10 cellular contexts compared by ENCODE assay signal in genomic region chr2:54613361-54613760, GRCh38.
A peak's percentile ranks its signal among the peaks of the same experiment; 100 is the strongest.
DNase-seq lines count a peak whose midpoint lies in the region; ATAC-seq and TF ChIP-seq lines count a peak whose summit lies in the region.
"Had no signal": no experiment of that assay in that cellular context is flagged by ENCODE, and none has a peak within 500 bp of the region (broad histone marks: within the 10 kb centered on the region; RNA-seq: fewer than 3 reads in every experiment).

No MANE protein-coding gene starts in this region.

- intact Hi-C loops in Calu3 (cut with micrococcal nuclease; ENCODE audit: unreplicated experiment) = loop anchor here (5.0 kb wide), 2 partner anchors 36 to 91 kb away; no protein-coding TSS in a partner anchor
- intact Hi-C loops in prostate gland (cut with DNase I) = no loop called here
- intact Hi-C loops in sigmoid colon (cut with DNase I) = no loop called here

- H3K4me1 ChIP-seq in prostate gland (replicated peaks) (peaks cover 14% of the 10 kb centered on the region), sigmoid colon (peaks cover 2 to 39% (median 34%) of the 10 kb centered on the region in 4 donors)

- H3K36me3 Mint-ChIP-seq in Calu3 (ENCODE audit: insufficient read depth, unreplicated experiment) = peaks cover 90% of the 10 kb centered on the region
- peaks cover 51% of the 10 kb centered on the region for H3K36me3 Mint-ChIP-seq in T-cell

- ATAC-seq in T-cell (replicated peaks in 1 of 4) (no peak), HG03521 (IDR thresholded peaks at IDR 0.05; ENCODE audit: unreplicated experiment) (no peak)

- H3K27me3 Mint-ChIP-seq in Calu3 (ENCODE audit: unreplicated experiment) (no peaks in the 10 kb centered on the region), T-cell (no peaks in the 10 kb centered on the region)

- H3K4me1 Mint-ChIP-seq in Calu3 (ENCODE audit: low read depth, unreplicated experiment) = peaks cover 88% of the 10 kb centered on the region
- peaks cover 53 to 70% (median 58%) of the 10 kb centered on the region in 3 donors for H3K4me1 Mint-ChIP-seq in T-cell

- H3K4me3 ChIP-seq in prostate gland = no peak overlapping the region
- H3K4me3 ChIP-seq in sigmoid colon = no peak overlapping the region

- peak overlapping the region; percentile 66 for H3K27ac Mint-ChIP-seq in Calu3 (ENCODE audit: unreplicated experiment)
- H3K27ac Mint-ChIP-seq in T-cell = peak overlapping the region; percentile 11 to 65
- H3K27ac Mint-ChIP-seq: T-helper 1 cell treated with Interleukin-12 subunit alpha and Interleukin-12 subunit beta and Interleukin-4 antibody, amounts not matched to agents 30 μg/mL and 1 μg/mL, for 36 hours had no signal

- 23% methylated on average over 2 of the region's 2 CpGs for WGBS in prostate gland
- 81 to 82% methylated on average over 2 of the region's 2 CpGs for WGBS in sigmoid colon, 2 donors

- BruUV-seq in Calu3 (replicated peaks; lab: Mats Ljungman, UMichigan) = TSS peak; percentile 6

- peak overlapping the region; percentile 20 for H3K4me3 Mint-ChIP-seq in Calu3 (ENCODE audit: low read depth, unreplicated experiment)
- no peak overlapping the region for H3K4me3 Mint-ChIP-seq in T-cell
- H3K4me3 Mint-ChIP-seq: T-helper 1 cell treated with Interleukin-12 subunit alpha and Interleukin-12 subunit beta and Interleukin-4 antibody, amounts not matched to agents 30 μg/mL and 1 μg/mL, for 36 hours had no signal

- H3K27ac ChIP-seq in epithelial cell of prostate (peak overlapping the region; percentile 53), prostate gland (peak overlapping the region; percentile 32 to 52), sigmoid colon (no peak overlapping the region)

- CTCF ChIA-PET in Calu3 (lab: Charles Lee) (interaction anchor here (1.0 to 1.3 kb wide), 3 partner anchors 8 to 14 kb away, joined by 3 to 4 read pairs (median 4); no protein-coding TSS in a partner anchor), T-cell (lab: Charles Lee) (no interaction called here)

- TF ChIP-seq POLR2A in prostate gland (IDR thresholded peaks at IDR 0.05) (no peak), sigmoid colon (IDR thresholded peaks at IDR 0.05) (no peak)

- no peak for TF ChIP-seq EP300 in sigmoid colon (IDR thresholded peaks at IDR 0.05)

- no peak for TF ChIP-seq CTCF in Calu3 (IDR thresholded peaks at IDR 0.05; ENCODE audit: unreplicated experiment)
- TF ChIP-seq CTCF in prostate gland (IDR thresholded peaks at IDR 0.05) = no peak
- no peak for TF ChIP-seq CTCF in sigmoid colon (IDR thresholded peaks at IDR 0.05)

- no peaks in the 10 kb centered on the region for H3K9me3 ChIP-seq in prostate gland
- H3K9me3 ChIP-seq in sigmoid colon = no peaks in the 10 kb centered on the region

- no peaks in the 10 kb centered on the region for H3K36me3 ChIP-seq in prostate gland
- peaks cover 0 to 20% (median 6%) of the 10 kb centered on the region in 4 donors for H3K36me3 ChIP-seq in sigmoid colon

- POLR2A ChIA-PET in T-cell (lab: Charles Lee) = interaction anchor here in 1 of 2 donors (0.6 kb wide), 1 partner anchor 98 kb away, joined by 3 read pairs; no protein-coding TSS in a partner anchor

- DNase-seq in Calu3 = no peak
- no peak for DNase-seq in T-cell
- no peak for DNase-seq in epithelial cell of prostate (ENCODE audit: low read depth, low spot score)
- DNase-seq in prostate gland (ENCODE audit: low spot score) = no peak
- DNase-seq in DMS 273 treated with DMSO at 0.1 percent for 48 hours (lab: John Stamatoyannopoulos, UW) = no peak
- no peak for DNase-seq in NCI-H1092 (lab: John Stamatoyannopoulos, UW)
- no peak for DNase-seq in sigmoid colon
- DNase-seq: NCI-H1048 had no signal

- no peaks in the 10 kb centered on the region for H3K27me3 ChIP-seq in prostate gland (replicated peaks; ENCODE audit: insufficient read depth)
- no peaks in the 10 kb centered on the region for H3K27me3 ChIP-seq in sigmoid colon

- H3K9me3 Mint-ChIP-seq in Calu3 (ENCODE audit: low read depth, unreplicated experiment) = no peaks in the 10 kb centered on the region
- no peaks in the 10 kb centered on the region for H3K9me3 Mint-ChIP-seq in T-cell
- H3K9me3 Mint-ChIP-seq: T-helper 1 cell treated with Interleukin-12 subunit alpha and Interleukin-12 subunit beta and Interleukin-4 antibody, amounts not matched to agents 30 μg/mL and 1 μg/mL, for 36 hours had no signal

Comparison
In these comparisons a context has a peak if more than half of its experiments do, and no peak if none do; other contexts are left out.
1. H3K27ac ChIP-seq: peak in epithelial cell of prostate (single experiment) and prostate gland (2 of 2); none in sigmoid colon (0 of 4).